ENCODE assay signal across 8 cellular contexts in genomic region chr19:35216833-35217707, GRCh38. TPM values are rescaled to one million over a fixed set of nuclear protein-coding genes. Genes with fewer than 3 reads are reported as not detected.
DNase-seq lines count a peak whose midpoint lies in the region; ATAC-seq, FAIRE-seq and TF ChIP-seq lines count a peak whose summit lies in the region.

No MANE protein-coding gene starts in this region.

- H3K36me3 ChIP-seq in HepG2 (replicated peaks in 1 of 2; ENCODE audit: control insufficient read depth in 1 of 2, insufficient read depth in 2 of 2, low read length in 2 of 2): no peaks in the 10 kb centered on the region
- H3K36me3 ChIP-seq in small intestine (ENCODE audit: control insufficient read depth in 2 of 2, insufficient read depth in 2 of 2, low read length in 2 of 2): no peaks in the 10 kb centered on the region

- no peaks in the 10 kb centered on the region for H3K9me3 ChIP-seq in HepG2 (ENCODE audit: low read length)
- no peaks in the 10 kb centered on the region for H3K9me3 ChIP-seq in small intestine (ENCODE audit: control insufficient read depth, low read depth)

- H3K27me3 ChIP-seq in HepG2 (ENCODE audit: control insufficient read depth in 1 of 2, insufficient read depth in 2 of 2, low read length in 2 of 2): no peaks in the 10 kb centered on the region
- no peaks in the 10 kb centered on the region for H3K27me3 ChIP-seq in small intestine (ENCODE audit: control insufficient read depth in 2 of 2, insufficient read depth in 2 of 2, low read length in 2 of 2)

- no peaks in the 10 kb centered on the region for H3K79me2 ChIP-seq in HepG2 (ENCODE audit: insufficient read depth, low read length)

- no peak for TF ChIP-seq EP300 in Ishikawa (IDR thresholded peaks at IDR 0.05; ENCODE audit: borderline replicate concordance)
- no peak for TF ChIP-seq EP300 in HepG2 (IDR thresholded peaks at IDR 0.05; ENCODE audit: low read depth in 2 of 2, low read length in 2 of 2)
- TF ChIP-seq EP300 in HepG2 (CRISPR knock-in tag; IDR thresholded peaks at IDR 0.05; ENCODE audit: borderline replicate concordance): no peak

- POLR2A ChIA-PET in HepG2 (lab: Yijun Ruan, JAX): no interaction called here

- CTCF ChIA-PET in HepG2 (lab: Yijun Ruan, JAX; ENCODE audit: low intra/inter-chr PET ratio, low total read pairs): no interaction called here

- H3K4me1 ChIP-seq in HepG2 (ENCODE audit: insufficient read depth, low read length) (peaks cover 15% of the 10 kb centered on the region), small intestine (ENCODE audit: control insufficient read depth in 2 of 2, insufficient read depth in 1 of 2, low read depth in 1 of 2, low read length in 1 of 2) (peaks cover 0 to 2% of the 10 kb centered on the region in 2 donors)

- intact Hi-C loops in HepG2 (cut with micrococcal nuclease; ENCODE audit: unreplicated experiment): no loop called here

- DNase-seq in DMS53 (lab: John Stamatoyannopoulos, UW) (peak; percentile 83), HepG2 (ENCODE audit: low spot score) (no peak), H54 (ENCODE audit: insufficient read length, low spot score) (no peak), small intestine (no peak)
- peak; percentile 32 for DNase-seq in activated CD8-positive, alpha-beta memory T cell treated with anti-CD3 and anti-CD28 coated beads, Interleukin-2, amount 50 U/mL, for 4 hours

- H2AFZ ChIP-seq in HepG2 (ENCODE audit: low read length): no peak overlapping the region

- in situ Hi-C loops in HepG2 (cut with HindIII; ENCODE audit: extremely low pct_ligation_motif_present, low pct_unique_long_range_greater_than_20kb): no loop called here

- ATAC-seq in HepG2 (no peak; the same call in 2 of the 3 replicates), GM21825 (IDR thresholded peaks at IDR 0.05; ENCODE audit: unreplicated experiment) (no peak), GM18502 (IDR thresholded peaks at IDR 0.05; ENCODE audit: poor library complexity, unreplicated experiment) (no peak)

- BruUV-seq in HepG2 (replicated peaks; lab: Mats Ljungman, UMichigan): no TSS peak

- TF ChIP-seq RAD21 in Ishikawa (IDR thresholded peaks at IDR 0.05; ENCODE audit: low read depth) (peak; percentile 38; the same call in 1 of the 2 replicates), HepG2 (CRISPR knock-in tag; IDR thresholded peaks at IDR 0.05) (no peak)

- no peak overlapping the region for H3K9ac ChIP-seq in HepG2 (ENCODE audit: insufficient read depth, low read depth, low read length)

- no peaks in the 10 kb centered on the region for H4K20me1 ChIP-seq in HepG2 (ENCODE audit: insufficient read depth, low read length)

- H3K4me2 ChIP-seq in HepG2 (ENCODE audit: low read depth, low read length): no peak overlapping the region

- H3K27ac ChIP-seq in HepG2 (ENCODE audit: extremely low read length, insufficient read depth, low read length) (no peak overlapping the region), small intestine (ENCODE audit: low read depth in 1 of 2, low read length in 1 of 2) (no peak overlapping the region)

- TF ChIP-seq CTCF in HepG2 (CRISPR knock-in tag; IDR thresholded peaks at IDR 0.05): peak; percentile 63

- TF ChIP-seq POLR2A in HepG2 (IDR thresholded peaks at IDR 0.05; ENCODE audit: insufficient read depth in 1 of 2, low read depth in 2 of 2, low read length in 2 of 2) (no peak), H54 (IDR thresholded peaks at IDR 0.05; ENCODE audit: low read depth, low read length) (no peak)

- H3K4me3 ChIP-seq in HepG2 (replicated peaks in 1 of 3; ENCODE audit: insufficient read depth in 1 of 3, low read depth in 2 of 3, low read length in 3 of 3) (no peak overlapping the region), small intestine (ENCODE audit: low read depth in 1 of 2, low read length in 2 of 2) (no peak overlapping the region)

- 30% methylated on average over 2 of the region's 3 CpGs for WGBS in HepG2 (ENCODE audit: low lambda C conversion rate)
- 41 to 67% (median 51%) methylated on average over 3 of the region's 3 CpGs for WGBS in small intestine, 3 donors

- no peak for FAIRE-seq in HepG2 (lab: Jason Lieb, UNC)
- no peak for FAIRE-seq in H54 (lab: Jason Lieb, UNC)
- no peak for FAIRE-seq in small intestine (lab: Jason Lieb, UNC)

TF ChIP-seq in HepG2, 621 proteins besides CTCF, POLR2A, EP300 and RAD21 (continues in another document):
- TF ChIP-seq STAG1 (CRISPR knock-in tag; IDR thresholded peaks at IDR 0.05) (peak; percentile 62), TBX2 (CRISPR knock-in tag; IDR thresholded peaks at IDR 0.05; ENCODE audit: borderline replicate concordance) (no peak)

RNA-seq across cellular contexts. Expression of gene FAM187B, which starts 11.5 kb away (rescaled TPM):
- total RNA-seq in HepG2 (2016; rRNA removed; fragmentation: Illumina TruSeq; extraction: Trizol): not detected in 2 replicates
- total RNA-seq in HepG2 (2016; cell fraction: cytosol; rRNA removed; fragmentation: Illumina TruSeq; extraction: Trizol; ENCODE audit: low read depth): not detected in 2 replicates
- total RNA-seq in HepG2 (2016; cell fraction: insoluble cytoplasmic fraction; rRNA removed; fragmentation: Illumina TruSeq; extraction: Trizol): not detected in 2 replicates
- total RNA-seq in HepG2 (2016; cell fraction: membrane; rRNA removed; fragmentation: Illumina TruSeq; extraction: Trizol): not detected in 2 replicates
- total RNA-seq in HepG2 (2016; cell fraction: nucleus; rRNA removed; fragmentation: Illumina TruSeq; extraction: Trizol): not detected in 2 replicates
- polyA plus RNA-seq in HepG2 (2011; rRNA removed) (not detected in 2 replicates), small intestine (not detected)
- not detected in 2 replicates for polyA plus RNA-seq in HepG2 (2011; cell fraction: cytosol; rRNA removed)
- not detected in 2 replicates for polyA plus RNA-seq in HepG2 (2011; cell fraction: nucleus; rRNA removed)
- not detected in 2 replicates for polyA plus RNA-seq in HepG2 (2012)
- polyA plus RNA-seq in HepG2 (2016; cell fraction: cytosol; fragmentation: Illumina TruSeq; extraction: Trizol; ENCODE audit: low read depth): not detected in 2 replicates
- polyA plus RNA-seq in HepG2 (2016; cell fraction: insoluble cytoplasmic fraction; fragmentation: Illumina TruSeq; extraction: Trizol; ENCODE audit: low read depth): not detected in 2 replicates
- polyA plus RNA-seq in HepG2 (2016; cell fraction: membrane; fragmentation: Illumina TruSeq; extraction: Trizol; ENCODE audit: low read depth): not detected in 2 replicates
- not detected in 2 replicates for polyA plus RNA-seq in HepG2 (2016; cell fraction: nucleus; fragmentation: Illumina TruSeq; extraction: Trizol; ENCODE audit: insufficient read depth, low read depth)
- not detected in 2 replicates for polyA minus RNA-seq in HepG2 (2011; rRNA and poly(A)+ RNA removed; ENCODE audit: low replicate concordance)
- polyA minus RNA-seq in HepG2 (2011; cell fraction: cytosol; rRNA and poly(A)+ RNA removed): not detected in 2 replicates
- not detected in 2 replicates for polyA minus RNA-seq in HepG2 (2011; cell fraction: nucleus; rRNA and poly(A)+ RNA removed)

RNA-seq across cellular contexts. Expression of gene LSR, which starts 31.7 kb away (rescaled TPM):
- 14.2 and 29.2 TPM in 2 replicates for total RNA-seq in HepG2 (2016; rRNA removed; fragmentation: Illumina TruSeq; extraction: Trizol)
- 8.7 and 9.3 TPM in 2 replicates for total RNA-seq in HepG2 (2016; cell fraction: cytosol; rRNA removed; fragmentation: Illumina TruSeq; extraction: Trizol; ENCODE audit: low read depth)
- total RNA-seq in HepG2 (2016; cell fraction: insoluble cytoplasmic fraction; rRNA removed; fragmentation: Illumina TruSeq; extraction: Trizol): 15.3 and 31.4 TPM in 2 replicates
- total RNA-seq in HepG2 (2016; cell fraction: membrane; rRNA removed; fragmentation: Illumina TruSeq; extraction: Trizol): 15.2 and 21.9 TPM in 2 replicates
- 43.9 and 48.2 TPM in 2 replicates for total RNA-seq in HepG2 (2016; cell fraction: nucleus; rRNA removed; fragmentation: Illumina TruSeq; extraction: Trizol)
- 79.2 and 111 TPM in 2 replicates for polyA plus RNA-seq in HepG2 (2011; rRNA removed)
- polyA plus RNA-seq in HepG2 (2011; cell fraction: cytosol; rRNA removed): 44.4 and 71.0 TPM in 2 replicates
- polyA plus RNA-seq in HepG2 (2011; cell fraction: nucleus; rRNA removed): 93.8 and 94.9 TPM in 2 replicates
- 67.7 and 97.6 TPM in 2 replicates for polyA plus RNA-seq in HepG2 (2012)
- polyA plus RNA-seq in HepG2 (2016; cell fraction: cytosol; fragmentation: Illumina TruSeq; extraction: Trizol; ENCODE audit: low read depth): 15.7 and 17.3 TPM in 2 replicates
- 25.8 and 27.8 TPM in 2 replicates for polyA plus RNA-seq in HepG2 (2016; cell fraction: insoluble cytoplasmic fraction; fragmentation: Illumina TruSeq; extraction: Trizol; ENCODE audit: low read depth)
- 21.9 and 23.9 TPM in 2 replicates for polyA plus RNA-seq in HepG2 (2016; cell fraction: membrane; fragmentation: Illumina TruSeq; extraction: Trizol; ENCODE audit: low read depth)
- 110 and 128 TPM in 2 replicates for polyA plus RNA-seq in HepG2 (2016; cell fraction: nucleus; fragmentation: Illumina TruSeq; extraction: Trizol; ENCODE audit: insufficient read depth, low read depth)
- polyA minus RNA-seq in HepG2 (2011; rRNA and poly(A)+ RNA removed; ENCODE audit: low replicate concordance): 87.8 and 296 TPM in 2 replicates
- 103 and 111 TPM in 2 replicates for polyA minus RNA-seq in HepG2 (2011; cell fraction: cytosol; rRNA and poly(A)+ RNA removed)
- 64.0 and 64.9 TPM in 2 replicates for polyA minus RNA-seq in HepG2 (2011; cell fraction: nucleus; rRNA and poly(A)+ RNA removed)
- 100 to 1,000 TPM in 1 of 3 donors, 10 to 100 TPM in 2; 51.6 to 136 (median 70.2) TPM for polyA plus RNA-seq in small intestine

RNA-seq across cellular contexts. Expression of gene USF2, which starts 51.7 kb away (rescaled TPM):
- total RNA-seq in HepG2 (2016; rRNA removed; fragmentation: Illumina TruSeq; extraction: Trizol): 44.8 and 54.9 TPM in 2 replicates
- total RNA-seq in HepG2 (2016; cell fraction: cytosol; rRNA removed; fragmentation: Illumina TruSeq; extraction: Trizol; ENCODE audit: low read depth): 85.6 and 90.7 TPM in 2 replicates
- 38.6 and 58.5 TPM in 2 replicates for total RNA-seq in HepG2 (2016; cell fraction: insoluble cytoplasmic fraction; rRNA removed; fragmentation: Illumina TruSeq; extraction: Trizol)
- 116 and 121 TPM in 2 replicates for total RNA-seq in HepG2 (2016; cell fraction: membrane; rRNA removed; fragmentation: Illumina TruSeq; extraction: Trizol)
- 31.0 and 31.5 TPM in 2 replicates for total RNA-seq in HepG2 (2016; cell fraction: nucleus; rRNA removed; fragmentation: Illumina TruSeq; extraction: Trizol)
- 94.9 and 106 TPM in 2 replicates for polyA plus RNA-seq in HepG2 (2011; rRNA removed)
- 72.5 and 101 TPM in 2 replicates for polyA plus RNA-seq in HepG2 (2011; cell fraction: cytosol; rRNA removed)
- 179 and 216 TPM in 2 replicates for polyA plus RNA-seq in HepG2 (2011; cell fraction: nucleus; rRNA removed)
- polyA plus RNA-seq in HepG2 (2012): 59.3 and 80.8 TPM in 2 replicates
- 180 and 204 TPM in 2 replicates for polyA plus RNA-seq in HepG2 (2016; cell fraction: cytosol; fragmentation: Illumina TruSeq; extraction: Trizol; ENCODE audit: low read depth)
- 76.3 and 81.0 TPM in 2 replicates for polyA plus RNA-seq in HepG2 (2016; cell fraction: insoluble cytoplasmic fraction; fragmentation: Illumina TruSeq; extraction: Trizol; ENCODE audit: low read depth)
- polyA plus RNA-seq in HepG2 (2016; cell fraction: membrane; fragmentation: Illumina TruSeq; extraction: Trizol; ENCODE audit: low read depth): 201 and 210 TPM in 2 replicates
- 122 and 131 TPM in 2 replicates for polyA plus RNA-seq in HepG2 (2016; cell fraction: nucleus; fragmentation: Illumina TruSeq; extraction: Trizol; ENCODE audit: insufficient read depth, low read depth)
- 64.5 and 74.9 TPM in 2 replicates for polyA minus RNA-seq in HepG2 (2011; rRNA and poly(A)+ RNA removed; ENCODE audit: low replicate concordance)
- 28.8 and 32.4 TPM in 2 replicates for polyA minus RNA-seq in HepG2 (2011; cell fraction: cytosol; rRNA and poly(A)+ RNA removed)
- polyA minus RNA-seq in HepG2 (2011; cell fraction: nucleus; rRNA and poly(A)+ RNA removed): 29.3 and 33.5 TPM in 2 replicates
- 100 to 1,000 TPM in 1 of 3 donors, 10 to 100 TPM in 2; 74.7 to 127 (median 92.1) TPM for polyA plus RNA-seq in small intestine

Comparison
In these comparisons a context has a peak if more than half of its experiments do, and no peak if none do; other contexts are left out.
1. DNase-seq: peak in DMS53 (single experiment) and activated CD8-positive, alpha-beta memory T cell treated with anti-CD3 and anti-CD28 coated beads, Interleukin-2, amount 50 U/mL, for 4 hours (single experiment); none in HepG2 (single experiment), H54 (single experiment) and small intestine (single experiment).